In the genomic region with DNA sequence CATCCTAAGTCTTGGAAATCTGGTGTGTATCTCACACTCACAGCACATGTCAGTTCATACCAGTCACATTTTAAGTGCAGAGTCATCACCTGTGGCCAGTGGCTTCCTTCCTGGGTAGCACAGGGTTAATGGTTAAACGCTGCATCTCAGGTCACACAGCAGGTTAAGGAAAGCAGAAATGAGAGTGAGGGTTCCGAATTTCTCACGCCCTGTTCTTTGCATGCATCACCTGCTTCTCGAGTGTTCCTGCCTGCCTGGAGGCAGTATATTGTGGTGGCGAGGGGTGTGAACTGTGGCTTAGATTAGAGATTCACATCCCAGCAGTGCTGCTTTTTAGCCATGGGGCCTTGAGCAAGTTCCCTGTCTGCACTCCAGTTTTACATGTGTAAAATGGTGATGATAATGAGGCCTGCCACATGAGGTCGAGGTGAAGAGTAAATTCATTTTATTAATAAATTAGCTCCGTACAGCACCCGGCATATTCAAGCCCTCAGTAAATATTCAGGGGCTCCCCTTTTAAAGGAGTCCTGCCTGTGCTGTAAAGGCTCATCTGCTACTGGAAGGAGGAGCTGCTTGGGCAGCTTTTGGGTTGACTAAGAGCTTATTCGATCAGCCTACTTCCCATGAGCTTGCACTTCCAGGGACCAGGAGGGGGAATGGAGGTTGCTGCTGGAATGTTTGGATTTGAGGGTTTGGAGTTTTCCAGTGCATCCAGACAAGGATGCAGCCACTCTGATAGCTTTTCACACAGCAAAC, we compare ENCODE assay signal across 11 cellular contexts.
DNase-seq lines count a peak whose midpoint lies in the region; ATAC-seq and TF ChIP-seq lines count a peak whose summit lies in the region.
"Had no signal": no experiment of that assay in that cellular context is flagged by ENCODE, and none has a peak within 500 bp of the region (broad histone marks: within the 10 kb centered on the region; RNA-seq: fewer than 3 reads in every experiment).

No MANE protein-coding gene starts in this region.

- DNase-seq in GM12864 (ENCODE audit: low read depth) (peak; percentile 96), cerebellar nuclear complex (lab: John Stamatoyannopoulos, UW) (no peak), CD14-positive monocyte (ENCODE audit: low spot score) (no peak), KBM-7 (no peak)
- DNase-seq in activated CD8-positive, alpha-beta memory T cell treated with anti-CD3 and anti-CD28 coated beads for 24 hours: no peak
- DNase-seq: pancreas had no signal

- peak; percentile 99 for ATAC-seq in GM21360 (IDR thresholded peaks at IDR 0.05; ENCODE audit: unreplicated experiment)
- ATAC-seq in HG03432 (IDR thresholded peaks at IDR 0.05; ENCODE audit: unreplicated experiment): peak; percentile 98
- ATAC-seq in esophagus mucosa: peak; percentile 69

- H3K27ac Mint-ChIP-seq in CD14-positive monocyte: peak overlapping the region in 3 of 7 donors; percentile 43 to 70 (median 67)
- H3K27ac Mint-ChIP-seq: dendritic cell treated with granulocyte-macrophage colony-stimulating factor and Interleukin-4, amounts not matched to agents 40 ng/mL and 50 ng/mL, for 4 days; T-helper 1 cell treated with Interleukin-12 subunit alpha and Interleukin-12 subunit beta and Interleukin-4 antibody, amounts not matched to agents 30 μg/mL and 1 μg/mL, for 36 hours had no signal

- in situ Hi-C loops in KBM-7 (cut with MboI; ENCODE audit: low pct_unique_long_range_greater_than_20kb, low sequenced_read_pairs): no loop called here

- H3K9me3 Mint-ChIP-seq in CD14-positive monocyte: peaks cover 4 to 19% (median 8%) of the 10 kb centered on the region in 7 donors

- H3K4me3 Mint-ChIP-seq in CD14-positive monocyte: peak overlapping the region in 1 of 2 donors; percentile 40
- H3K4me3 Mint-ChIP-seq: dendritic cell treated with granulocyte-macrophage colony-stimulating factor and Interleukin-4, amounts not matched to agents 40 ng/mL and 50 ng/mL, for 4 days; T-helper 1 cell treated with Interleukin-12 subunit alpha and Interleukin-12 subunit beta and Interleukin-4 antibody, amounts not matched to agents 30 μg/mL and 1 μg/mL, for 36 hours had no signal

- peaks cover 0 to 5% (median 2%) of the 10 kb centered on the region in 3 donors for H3K27me3 Mint-ChIP-seq in CD14-positive monocyte (ENCODE audit: low read depth in 3 of 3)
- H3K27me3 Mint-ChIP-seq: dendritic cell treated with granulocyte-macrophage colony-stimulating factor and Interleukin-4, amounts not matched to agents 40 ng/mL and 50 ng/mL, for 4 days had no signal

- no peak overlapping the region for H3K4me3 ChIP-seq in GM12864 (ENCODE audit: low read depth, low read length)
- H3K4me3 ChIP-seq: pancreas had no signal

- peaks cover 12% of the 10 kb centered on the region for H3K4me1 Mint-ChIP-seq in CD14-positive monocyte

- TF ChIP-seq CTCF in GM12864 (IDR thresholded peaks at IDR 0.05; ENCODE audit: low read depth, low read length, missing control alignments) (no peak), CD14-positive monocyte (IDR thresholded peaks at IDR 0.05) (no peak)

- intact Hi-C loops in CD14-positive monocyte (cut with micrococcal nuclease): no loop called here

- H3K36me3 Mint-ChIP-seq in CD14-positive monocyte: peaks cover 52 to 57% of the 10 kb centered on the region in 2 donors
